15 cellular contexts compared by ENCODE assay signal in genomic region chr16:50954469-50954868, GRCh38.
DNase-seq lines count a peak whose midpoint lies in the region; ATAC-seq, FAIRE-seq and TF ChIP-seq lines count a peak whose summit lies in the region.
"Had no signal": no experiment of that assay in that cellular context is flagged by ENCODE, and none has a peak within 500 bp of the region (broad histone marks: within the 10 kb centered on the region; RNA-seq: fewer than 3 reads in every experiment).

No MANE protein-coding gene starts in this region.

- TF ChIP-seq POLR2A in GM12891 (IDR thresholded peaks at IDR 0.05; ENCODE audit: low read depth, low read length): no peak

- no peak overlapping the region for H3K9ac ChIP-seq in BLaER1

- H3K4me1 Mint-ChIP-seq in T-helper 17 cell: peaks cover 2% of the 10 kb centered on the region
- peaks cover 6% of the 10 kb centered on the region for H3K4me1 Mint-ChIP-seq in nephron progenitor cell
- H3K4me1 Mint-ChIP-seq: B cell, H9 had no signal

- DNase-seq in GM12891 (ENCODE audit: insufficient read length, low spot score) (no peak), T-helper 17 cell (no peak), nephron progenitor cell (no peak), SW 1271 (lab: John Stamatoyannopoulos, UW) (no peak), HUDEP-2 (lab: John Stamatoyannopoulos, UW; ENCODE audit: unreplicated experiment in 76 of 76) (no peak)
- DNase-seq: Caco-2; CD4-positive, alpha-beta T cell; H9 had no signal

- H3K9me3 ChIP-seq in BLaER1 (no peaks in the 10 kb centered on the region), T-helper 17 cell (ENCODE audit: control insufficient read depth, low read length, poor library complexity, severe bottlenecking) (no peaks in the 10 kb centered on the region)
- H3K9me3 ChIP-seq: Caco-2 had no signal

- H3K27ac ChIP-seq in BLaER1: no peak overlapping the region
- H3K27ac ChIP-seq: C4-2B had no signal

- H4K20me1 ChIP-seq in BLaER1: no peaks in the 10 kb centered on the region

- H3K27me3 Mint-ChIP-seq in T-helper 17 cell: peaks cover 28% of the 10 kb centered on the region
- H3K27me3 Mint-ChIP-seq in nephron progenitor cell (ENCODE audit: low read depth, poor library complexity): peaks cover 16% of the 10 kb centered on the region

- no peak overlapping the region for H3K4me3 ChIP-seq in BLaER1

- H3K36me3 ChIP-seq in BLaER1: no peaks in the 10 kb centered on the region

- H3K27me3 ChIP-seq in BLaER1: no peaks in the 10 kb centered on the region

- ATAC-seq in T-helper 17 cell (no peak), GM21576 (IDR thresholded peaks at IDR 0.05; ENCODE audit: unreplicated experiment) (no peak)

- H3K36me3 Mint-ChIP-seq in T-helper 17 cell (ENCODE audit: low read depth): no peaks in the 10 kb centered on the region
- no peaks in the 10 kb centered on the region for H3K36me3 Mint-ChIP-seq in nephron progenitor cell (ENCODE audit: low read depth)

- H3K9me3 Mint-ChIP-seq in nephron progenitor cell: no peaks in the 10 kb centered on the region
- H3K9me3 Mint-ChIP-seq: CD4-positive, alpha-beta T cell; H9 had no signal

- 0 out of 2 replicates have a peak overlapping the region, but pooled peaks have one; percentile 19 for H3K4me2 ChIP-seq in BLaER1

- TF ChIP-seq CTCF in nephron progenitor cell (IDR thresholded peaks at IDR 0.05): no peak

- H3K4me1 ChIP-seq in BLaER1: peaks cover 31% of the 10 kb centered on the region

- no peak for FAIRE-seq in GM12891 (lab: Jason Lieb, UNC)
- FAIRE-seq: D721Med, G401.6, H1 had no signal

- no peak overlapping the region for H3K27ac Mint-ChIP-seq in T-helper 17 cell
- peak overlapping the region; percentile 83 for H3K27ac Mint-ChIP-seq in nephron progenitor cell
- H3K27ac Mint-ChIP-seq: B cell; CD4-positive, alpha-beta T cell had no signal

- H3K4me3 Mint-ChIP-seq in T-helper 17 cell (peak overlapping the region; percentile 26), nephron progenitor cell (no peak overlapping the region)
- H3K4me3 Mint-ChIP-seq: B cell; CD4-positive, alpha-beta T cell; H9 had no signal

TF ChIP-seq in GM12891, 5 proteins besides CTCF, POLR2A, EP300 and RAD21:
- no peak for TF ChIP-seq TAF1 (IDR thresholded peaks at IDR 0.05; ENCODE audit: low read depth, low read length)
- TF ChIP-seq POLR2AphosphoS5 (IDR thresholded peaks at IDR 0.05; ENCODE audit: low read depth, low read length): no peak
- TF ChIP-seq SPI1 (IDR thresholded peaks at IDR 0.05; ENCODE audit: low read depth, low read length): peak; percentile 77
- TF ChIP-seq PAX5 (IDR thresholded peaks at IDR 0.05; ENCODE audit: insufficient read depth, low read length, severe bottlenecking): no peak
- TF ChIP-seq POU2F2 (IDR thresholded peaks at IDR 0.05; ENCODE audit: low read depth, low read length): no peak
